8 cellular contexts compared by ENCODE assay signal in genomic region chr9:130940693-130941576, GRCh38. TPM values are rescaled to one million over a fixed set of nuclear protein-coding genes. Genes with fewer than 3 reads are reported as not detected.
A peak's percentile ranks its signal among the peaks of the same experiment; 100 is the strongest.
DNase-seq lines count a peak whose midpoint lies in the region; ATAC-seq lines count a peak whose summit lies in the region.

No MANE protein-coding gene starts in this region.

- H2BK120ac ChIP-seq in mesenchymal stem cell (ENCODE audit: low read depth, low read length): no peak overlapping the region

- H3K9ac ChIP-seq in mesenchymal stem cell (ENCODE audit: low read length): no peak overlapping the region

- H3K4ac ChIP-seq in mesenchymal stem cell (ENCODE audit: low read depth in 1 of 2, low read length in 2 of 2): no peak overlapping the region

- WGBS in mesenchymal stem cell: 9% methylated on average over 30 of the region's 36 CpGs

- H3K27me3 ChIP-seq in mesenchymal stem cell (ENCODE audit: control insufficient read depth in 1 of 2, insufficient read depth in 1 of 2, low read length in 2 of 2): peaks cover 33 to 66% of the 10 kb centered on the region in 2 experiments

- H2BK5ac ChIP-seq in mesenchymal stem cell (ENCODE audit: low read depth, low read length, poor library complexity, severe bottlenecking): no peak overlapping the region

- H3K23ac ChIP-seq in mesenchymal stem cell (ENCODE audit: low read length in 2 of 2): no peak overlapping the region

- H2BK15ac ChIP-seq in mesenchymal stem cell (ENCODE audit: low read depth, poor library complexity, severe bottlenecking): no peak overlapping the region

- no peak overlapping the region for H2BK12ac ChIP-seq in mesenchymal stem cell (ENCODE audit: low read length in 2 of 2)

- H2AK5ac ChIP-seq in mesenchymal stem cell (ENCODE audit: low read length, severe bottlenecking): no peak overlapping the region

- H4K8ac ChIP-seq in mesenchymal stem cell (ENCODE audit: low read length): no peak overlapping the region

- ATAC-seq in GM18868 (IDR thresholded peaks at IDR 0.05; ENCODE audit: unreplicated experiment): peak; percentile 53
- no peak for ATAC-seq in HG02623 (IDR thresholded peaks at IDR 0.05; ENCODE audit: unreplicated experiment)

- H3K4me2 ChIP-seq in mesenchymal stem cell (ENCODE audit: low read length, poor library complexity, severe bottlenecking): no peak overlapping the region

- no peak overlapping the region for H3K18ac ChIP-seq in mesenchymal stem cell (ENCODE audit: low read depth in 1 of 2, low read length in 2 of 2)

- H3K14ac ChIP-seq in mesenchymal stem cell (ENCODE audit: low read length in 2 of 2): no peak overlapping the region

- H3K4me3 ChIP-seq in mesenchymal stem cell (ENCODE audit: insufficient read depth in 1 of 2, low read depth in 1 of 2, low read length in 2 of 2): no peak overlapping the region

- H3K9me3 ChIP-seq in mesenchymal stem cell (ENCODE audit: control insufficient read depth, low read length): no peaks in the 10 kb centered on the region

- no peaks in the 10 kb centered on the region for H3K36me3 ChIP-seq in mesenchymal stem cell (ENCODE audit: control insufficient read depth in 1 of 2, insufficient read depth in 2 of 2, low read depth in 1 of 2, low read length in 2 of 2)

- no peaks in the 10 kb centered on the region for H3K79me1 ChIP-seq in mesenchymal stem cell (replicated peaks; ENCODE audit: low read length, poor library complexity, severe bottlenecking)

- no peak overlapping the region for H2AFZ ChIP-seq in mesenchymal stem cell (ENCODE audit: low read depth, low read length)

- no peak overlapping the region for H3K27ac ChIP-seq in mesenchymal stem cell (ENCODE audit: low read length, poor library complexity, severe bottlenecking)

- peaks cover 33% of the 10 kb centered on the region for H3K4me1 ChIP-seq in mesenchymal stem cell (ENCODE audit: control insufficient read depth, insufficient read depth, low read depth, low read length)

- H4K91ac ChIP-seq in mesenchymal stem cell (ENCODE audit: low read length): no peak overlapping the region

- DNase-seq in A172 (ENCODE audit: low spot score) (peak; percentile 36), NCI-H2107 treated with DMSO at 0.1 percent for 48 hours (lab: John Stamatoyannopoulos, UW; ENCODE audit: unreplicated experiment) (peak; percentile 46), ecto neural progenitor cell (ENCODE audit: low spot score) (peak; percentile 87), mesenchymal stem cell (peak; percentile 37)
- peak; percentile 81 to 84 for DNase-seq in activated CD4-positive, alpha-beta T cell treated with anti-CD3 and anti-CD28 coated beads, Interleukin-2, amount 50 U/mL, for 48 hours
- DNase-seq in stimulated activated CD8-positive, alpha-beta memory T cell treated with anti-CD3 and anti-CD28 coated beads, Interleukin-4, amount 100 ng/mL, for 24 hours (ENCODE audit: low read depth): peak; percentile 56

RNA-seq across cellular contexts. Expression of gene FIBCD1, which starts 1.9 kb away (rescaled TPM):
- total RNA-seq in A172 (2014; rRNA removed; shearing (Covaris generic)): 1.6 and 2.6 TPM in 2 replicates
- 0.40 TPM for polyA plus RNA-seq in mesenchymal stem cell (2013, experiment 1 of 2)
- polyA plus RNA-seq in mesenchymal stem cell (2013, experiment 2 of 2): 0.44 TPM

RNA-seq across cellular contexts. Expression of gene QRFP, which starts 44.3 kb away (rescaled TPM):
- total RNA-seq in A172 (2014; rRNA removed; shearing (Covaris generic)): not detected in 2 replicates
- polyA plus RNA-seq in mesenchymal stem cell (2013, experiment 1 of 2): not detected
- polyA plus RNA-seq in mesenchymal stem cell (2013, experiment 2 of 2): not detected

Comparison
In these comparisons a context has a peak if more than half of its experiments do, and no peak if none do; other contexts are left out.
1. DNase-seq: peak in every context shown above with its lines; median percentile 87 in ecto neural progenitor cell; 82 in activated CD4-positive, alpha-beta T cell treated with anti-CD3 and anti-CD28 coated beads, Interleukin-2, amount 50 U/mL, for 48 hours; 56 in stimulated activated CD8-positive, alpha-beta memory T cell treated with anti-CD3 and anti-CD28 coated beads, Interleukin-4, amount 100 ng/mL, for 24 hours; 46 in NCI-H2107 treated with DMSO at 0.1 percent for 48 hours; 37 in mesenchymal stem cell; 36 in A172.